In genomic region chr7:129777993-129778769, GRCh38 we compare ENCODE assay signal across 9 cellular contexts.
A peak's percentile ranks its signal among the peaks of the same experiment; 100 is the strongest.
DNase-seq lines count a peak whose midpoint lies in the region; ATAC-seq and TF ChIP-seq lines count a peak whose summit lies in the region.
"Had no signal": no experiment of that assay in that cellular context is flagged by ENCODE, and none has a peak within 500 bp of the region (broad histone marks: within the 10 kb centered on the region; RNA-seq: fewer than 3 reads in every experiment).

No MANE protein-coding gene starts in this region.

- peaks cover 22% of the 10 kb centered on the region for H3K4me1 Mint-ChIP-seq in activated naive CD4-positive, alpha-beta T cell treated with anti-CD3 and anti-CD28 coated beads, Interleukin-2, amount 50 U/mL, for 24 hours
- H3K4me1 Mint-ChIP-seq in stimulated activated memory B cell treated with anti-CD40 and anti-IgM and Interleukin-4, amounts not matched to agents 10 μg/mL and 1 μg/mL and 100 μg/mL, for 72 hours, result peaks cover 38% of the 10 kb centered on the region

- H3K9me3 Mint-ChIP-seq in activated naive CD4-positive, alpha-beta T cell treated with anti-CD3 and anti-CD28 coated beads, Interleukin-2, amount 50 U/mL, for 24 hours, result no peaks in the 10 kb centered on the region
- H3K9me3 Mint-ChIP-seq in stimulated activated memory B cell treated with anti-CD40 and anti-IgM and Interleukin-4, amounts not matched to agents 10 μg/mL and 1 μg/mL and 100 μg/mL, for 72 hours, result no peaks in the 10 kb centered on the region

- no peaks in the 10 kb centered on the region for H3K9me3 ChIP-seq in WERI-Rb-1 (ENCODE audit: severe bottlenecking)

- no peaks in the 10 kb centered on the region for H3K27me3 ChIP-seq in WERI-Rb-1 (ENCODE audit: insufficient read depth, low read depth, severe bottlenecking)

- no peak overlapping the region for H3K27ac Mint-ChIP-seq in activated naive CD4-positive, alpha-beta T cell treated with anti-CD3 and anti-CD28 coated beads, Interleukin-2, amount 50 U/mL, for 24 hours
- no peak overlapping the region for H3K27ac Mint-ChIP-seq in stimulated activated memory B cell treated with anti-CD40 and anti-IgM and Interleukin-4, amounts not matched to agents 10 μg/mL and 1 μg/mL and 100 μg/mL, for 72 hours

- no peaks in the 10 kb centered on the region for H3K36me3 Mint-ChIP-seq in activated naive CD4-positive, alpha-beta T cell treated with anti-CD3 and anti-CD28 coated beads, Interleukin-2, amount 50 U/mL, for 24 hours
- H3K36me3 Mint-ChIP-seq in stimulated activated memory B cell treated with anti-CD40 and anti-IgM and Interleukin-4, amounts not matched to agents 10 μg/mL and 1 μg/mL and 100 μg/mL, for 72 hours, result no peaks in the 10 kb centered on the region

- ATAC-seq in stimulated activated memory B cell treated with anti-CD40 and anti-IgM and Interleukin-4, amounts not matched to agents 10 μg/mL and 1 μg/mL and 100 μg/mL, for 72 hours, result no peak
- ATAC-seq in HG03457 (IDR thresholded peaks at IDR 0.05; ENCODE audit: unreplicated experiment), result no peak

- DNase-seq in activated naive CD4-positive, alpha-beta T cell (lab: John Stamatoyannopoulos, UW), result no peak
- no peak for DNase-seq in WERI-Rb-1
- no peak for DNase-seq in NCI-H2171 (lab: John Stamatoyannopoulos, UW)
- no peak for DNase-seq in activated effector memory CD4-positive, alpha-beta T cell treated with anti-CD3 and anti-CD28 coated beads, Interleukin-2, amount 50 U/mL, for 16 hours
- DNase-seq: activated CD4-positive, alpha-beta T cell treated with anti-CD3 and anti-CD28 coated beads, Interleukin-2, amount 50 U/mL, for 1 hour had no signal

- no peak for TF ChIP-seq CTCF in WERI-Rb-1 (IDR thresholded peaks at IDR 0.05; ENCODE audit: low read depth, low read length)

- H3K4me3 ChIP-seq in WERI-Rb-1 (ENCODE audit: low read depth, low read length) (peak overlapping the region; percentile 85), iPS-11a (ENCODE audit: low read depth, low read length) (peak overlapping the region; percentile 72)

- H3K36me3 ChIP-seq in WERI-Rb-1, result peaks cover 59% of the 10 kb centered on the region

- H3K27ac ChIP-seq in WERI-Rb-1, result peak overlapping the region; percentile 97

- H3K4me3 Mint-ChIP-seq in activated naive CD4-positive, alpha-beta T cell treated with anti-CD3 and anti-CD28 coated beads, Interleukin-2, amount 50 U/mL, for 24 hours, result peak overlapping the region; percentile 36
- peak overlapping the region; percentile 66 for H3K4me3 Mint-ChIP-seq in stimulated activated memory B cell treated with anti-CD40 and anti-IgM and Interleukin-4, amounts not matched to agents 10 μg/mL and 1 μg/mL and 100 μg/mL, for 72 hours

- H3K27me3 Mint-ChIP-seq in activated naive CD4-positive, alpha-beta T cell treated with anti-CD3 and anti-CD28 coated beads, Interleukin-2, amount 50 U/mL, for 24 hours, result peaks cover 27% of the 10 kb centered on the region
- H3K27me3 Mint-ChIP-seq in stimulated activated memory B cell treated with anti-CD40 and anti-IgM and Interleukin-4, amounts not matched to agents 10 μg/mL and 1 μg/mL and 100 μg/mL, for 72 hours, result peaks cover 60% of the 10 kb centered on the region
